In genomic region chr7:80681272-80681885, GRCh38 we compare ENCODE assay signal across 8 cellular contexts. TPM values are rescaled to one million over a fixed set of nuclear protein-coding genes. Genes with fewer than 3 reads are reported as not detected.
DNase-seq lines count a peak whose midpoint lies in the region; ATAC-seq, FAIRE-seq and TF ChIP-seq lines count a peak whose summit lies in the region.

No MANE protein-coding gene starts in this region.

- H3K4me3 Mint-ChIP-seq in nephron: no peak overlapping the region
- H3K4me3 Mint-ChIP-seq in activated CD4-positive, alpha-beta memory T cell treated with anti-CD3 and anti-CD28 coated beads for 36 hours: no peak overlapping the region

- intact Hi-C loops in activated CD4-positive, alpha-beta memory T cell treated with anti-CD3 and anti-CD28 coated beads for 36 hours (cut with micrococcal nuclease): no loop called here

- CTCF ChIA-PET in activated CD4-positive, alpha-beta memory T cell treated with anti-CD3 and anti-CD28 coated beads for 36 hours (lab: Charles Lee): no interaction called here

- H3K27me3 Mint-ChIP-seq in nephron (ENCODE audit: low read depth): no peaks in the 10 kb centered on the region
- H3K27me3 Mint-ChIP-seq in activated CD4-positive, alpha-beta memory T cell treated with anti-CD3 and anti-CD28 coated beads for 36 hours: no peaks in the 10 kb centered on the region

- H3K36me3 ChIP-seq in BE2C: no peaks in the 10 kb centered on the region
- no peaks in the 10 kb centered on the region for H3K36me3 ChIP-seq in bronchial epithelial cell (ENCODE audit: control insufficient read depth, insufficient read depth, low read length)

- peak; percentile 27 for DNase-seq in BE2C
- peak; percentile 0 for DNase-seq in NCI-H1092 (lab: John Stamatoyannopoulos, UW)
- peak; percentile 47 for DNase-seq in bronchial epithelial cell (ENCODE audit: low read depth)
- DNase-seq in activated CD4-positive, alpha-beta memory T cell treated with anti-CD3 and anti-CD28 coated beads for 36 hours: no peak
- DNase-seq in hypothalamus (lab: John Stamatoyannopoulos, UW): no peak
- DNase-seq in ecto neural progenitor cell (ENCODE audit: low spot score): no peak

- no peaks in the 10 kb centered on the region for H3K4me1 ChIP-seq in BE2C

- no peaks in the 10 kb centered on the region for H3K9me3 ChIP-seq in BE2C

- peak; percentile 80 for ATAC-seq in GM19395 (IDR thresholded peaks at IDR 0.05; ENCODE audit: unreplicated experiment)

- H3K4me1 Mint-ChIP-seq in nephron: peaks cover 8% of the 10 kb centered on the region
- H3K4me1 Mint-ChIP-seq in activated CD4-positive, alpha-beta memory T cell treated with anti-CD3 and anti-CD28 coated beads for 36 hours (ENCODE audit: low read depth): no peaks in the 10 kb centered on the region

- H3K27ac Mint-ChIP-seq in nephron: no peak overlapping the region
- no peak overlapping the region for H3K27ac Mint-ChIP-seq in activated CD4-positive, alpha-beta memory T cell treated with anti-CD3 and anti-CD28 coated beads for 36 hours

- peaks cover 6% of the 10 kb centered on the region for H3K9me3 Mint-ChIP-seq in nephron
- H3K9me3 Mint-ChIP-seq in activated CD4-positive, alpha-beta memory T cell treated with anti-CD3 and anti-CD28 coated beads for 36 hours: peaks cover 7% of the 10 kb centered on the region

- FAIRE-seq in bronchial epithelial cell (lab: Jason Lieb, UNC): no peak

- no peak overlapping the region for H3K4me3 ChIP-seq in BE2C (ENCODE audit: low read depth, low read length)
- H3K4me3 ChIP-seq in bronchial epithelial cell (ENCODE audit: low read depth, low read length): no peak overlapping the region

- TF ChIP-seq CTCF in BE2C (IDR thresholded peaks at IDR 0.05; ENCODE audit: low read depth, low read length) (peak; percentile 69), bronchial epithelial cell (IDR thresholded peaks at IDR 0.05; ENCODE audit: insufficient read depth, low read length, severe bottlenecking) (peak; percentile 57), nephron (IDR thresholded peaks at IDR 0.05; ENCODE audit: unreplicated experiment in 3 of 3) (peak; percentile 42 to 50 (median 47))

- no peaks in the 10 kb centered on the region for H3K36me3 Mint-ChIP-seq in nephron (ENCODE audit: low read depth)
- no peaks in the 10 kb centered on the region for H3K36me3 Mint-ChIP-seq in activated CD4-positive, alpha-beta memory T cell treated with anti-CD3 and anti-CD28 coated beads for 36 hours

- POLR2A ChIA-PET in activated CD4-positive, alpha-beta memory T cell treated with anti-CD3 and anti-CD28 coated beads for 36 hours (lab: Charles Lee): no interaction called here

- H3K27me3 ChIP-seq in BE2C: no peaks in the 10 kb centered on the region
- no peaks in the 10 kb centered on the region for H3K27me3 ChIP-seq in bronchial epithelial cell (ENCODE audit: control insufficient read depth, insufficient read depth, low read length)

RNA-seq across cellular contexts. Expression of gene CD36, which starts 42.9 kb away (rescaled TPM):
- 0.96 TPM for polyA plus RNA-seq in BE2C (2012; ENCODE audit: insufficient read depth, insufficient read length, low read depth)
- total RNA-seq in bronchial epithelial cell: 1.3 and 11.9 TPM in 2 replicates
- total RNA-seq in activated CD4-positive, alpha-beta memory T cell treated with anti-CD3 and anti-CD28 coated beads for 36 hours: not detected

Comparison
In these comparisons a context has a peak if more than half of its experiments do, and no peak if none do; other contexts are left out.
1. DNase-seq: peak in BE2C (single experiment), NCI-H1092 (single experiment) and bronchial epithelial cell (single experiment); none in activated CD4-positive, alpha-beta memory T cell treated with anti-CD3 and anti-CD28 coated beads for 36 hours (single experiment), hypothalamus (0 of 51) and ecto neural progenitor cell (single experiment).
2. Peak in every context shown above with its lines, with median percentiles within 50 percentile points of each other: CTCF ChIP-seq.